8 cellular contexts compared by ENCODE assay signal in genomic region chr13:98839826-98840769, GRCh38.
A peak's percentile ranks its signal among the peaks of the same experiment; 100 is the strongest.
DNase-seq lines count a peak whose midpoint lies in the region; ATAC-seq and TF ChIP-seq lines count a peak whose summit lies in the region.

No MANE protein-coding gene starts in this region.

- no peaks in the 10 kb centered on the region for H4K20me1 ChIP-seq in osteoblast (ENCODE audit: insufficient read depth, low read length)

- intact Hi-C loops in Caco-2 (cut with micrococcal nuclease; ENCODE audit: unreplicated experiment): loop anchor here (5.0 to 10.0 kb wide), 4 partner anchors 88 to 983 kb away; partner anchors contain the start of gene SLC15A1

- no peak overlapping the region for H3K4me3 Mint-ChIP-seq in Caco-2 (ENCODE audit: unreplicated experiment)

- no peak overlapping the region for H3K27ac Mint-ChIP-seq in Caco-2 (ENCODE audit: unreplicated experiment)

- no TSS peak for BruUV-seq in Caco-2 (replicated peaks; lab: Mats Ljungman, UMichigan)

- peaks cover 16% of the 10 kb centered on the region for H3K4me1 Mint-ChIP-seq in Caco-2 (ENCODE audit: low read depth, unreplicated experiment)

- peak overlapping the region; percentile 50 for H3K27ac ChIP-seq in osteoblast (ENCODE audit: low read depth, low read length)

- H3K9me3 Mint-ChIP-seq in Caco-2 (ENCODE audit: unreplicated experiment): no peaks in the 10 kb centered on the region

- no peaks in the 10 kb centered on the region for H3K27me3 Mint-ChIP-seq in Caco-2 (ENCODE audit: insufficient read depth, unreplicated experiment)

- H2AFZ ChIP-seq in osteoblast (ENCODE audit: low read length): no peak overlapping the region

- H3K27me3 ChIP-seq in Caco-2 (replicated peaks; ENCODE audit: control insufficient read depth, insufficient read depth, low read length): no peaks in the 10 kb centered on the region
- H3K27me3 ChIP-seq in osteoblast (ENCODE audit: insufficient read depth, low read length): no peaks in the 10 kb centered on the region

- POLR2A ChIA-PET in Caco-2 (lab: Charles Lee): interaction anchor here (0.5 kb wide), 1 partner anchor 462 kb away, joined by 3 read pairs; no protein-coding TSS in a partner anchor

- TF ChIP-seq CTCF in Caco-2 (IDR thresholded peaks at IDR 0.05; ENCODE audit: insufficient read depth in 1 of 2, low read depth in 1 of 2, low read length in 1 of 2, severe bottlenecking in 1 of 2, unreplicated experiment in 1 of 2): peak; percentile 85 to 96
- TF ChIP-seq CTCF in fibroblast of villous mesenchyme (IDR thresholded peaks at IDR 0.05; ENCODE audit: insufficient read depth, low read depth, low read length): peak; percentile 93
- TF ChIP-seq CTCF in osteoblast (IDR thresholded peaks at IDR 0.05; ENCODE audit: extremely low read depth, low read depth, low read length): peak; percentile 94

- H3K4me1 ChIP-seq in Caco-2 (peaks cover 9% of the 10 kb centered on the region), osteoblast (ENCODE audit: insufficient read depth, low read length) (peaks cover 23% of the 10 kb centered on the region)

- H3K36me3 ChIP-seq in Caco-2 (ENCODE audit: control insufficient read depth, insufficient read depth, low read length): no peaks in the 10 kb centered on the region
- no peaks in the 10 kb centered on the region for H3K36me3 ChIP-seq in osteoblast (ENCODE audit: insufficient read depth, low read length)

- CTCF ChIA-PET in Caco-2 (lab: Charles Lee): interaction anchor here (0.5 to 1.6 kb wide), 9 partner anchors 11 to 395 kb away, joined by 3 to 7 read pairs (median 5); no protein-coding TSS in a partner anchor

- no peaks in the 10 kb centered on the region for H3K79me2 ChIP-seq in osteoblast (ENCODE audit: insufficient read depth, low read length)

- H3K4me3 ChIP-seq in Caco-2 (ENCODE audit: low read depth, low read length) (no peak overlapping the region), fibroblast of villous mesenchyme (ENCODE audit: low read depth, low read length) (no peak overlapping the region), osteoblast (ENCODE audit: insufficient read depth, low read length) (no peak overlapping the region)

- H3K36me3 Mint-ChIP-seq in Caco-2 (ENCODE audit: insufficient read depth, unreplicated experiment): peaks cover 87% of the 10 kb centered on the region

- peak; percentile 90 for ATAC-seq in HG03108 (IDR thresholded peaks at IDR 0.05; ENCODE audit: unreplicated experiment)

- DNase-seq in Caco-2 (peak; percentile 75 to 81), GM19238 (ENCODE audit: insufficient read length, low spot score) (peak; percentile 49), NCI-H748 (lab: John Stamatoyannopoulos, UW; ENCODE audit: unreplicated experiment) (peak; percentile 64), fibroblast of villous mesenchyme (ENCODE audit: low read depth) (peak; percentile 56), osteoblast (ENCODE audit: insufficient read length, low spot score, missing footprints) (no peak), T1000 (lab: John Stamatoyannopoulos, UW) (no peak)
- DNase-seq in activated CD8-positive, alpha-beta memory T cell treated with anti-CD3 and anti-CD28 coated beads, Interleukin-2, amount 50 U/mL, for 48 hours: peak; percentile 66

- peak overlapping the region; percentile 50 for H3K4me2 ChIP-seq in osteoblast (ENCODE audit: insufficient read depth, low read length)

- H3K9me3 ChIP-seq in Caco-2 (no peaks in the 10 kb centered on the region), osteoblast (ENCODE audit: low read depth, low read length) (no peaks in the 10 kb centered on the region)

Comparison
In these comparisons a context has a peak if more than half of its experiments do, and no peak if none do; other contexts are left out.
1. DNase-seq: peak in Caco-2 (2 of 2), GM19238 (single experiment), NCI-H748 (single experiment), activated CD8-positive, alpha-beta memory T cell treated with anti-CD3 and anti-CD28 coated beads, Interleukin-2, amount 50 U/mL, for 48 hours (single experiment) and fibroblast of villous mesenchyme (single experiment); none in osteoblast (single experiment) and T1000 (single experiment).
2. Peak in every context shown above with its lines, with median percentiles within 50 percentile points of each other: CTCF ChIP-seq.